In genomic region chr2:12048551-12048950, GRCh38 we compare ENCODE assay signal across 12 cellular contexts.
A peak's percentile ranks its signal among the peaks of the same experiment; 100 is the strongest.
DNase-seq lines count a peak whose midpoint lies in the region; ATAC-seq and TF ChIP-seq lines count a peak whose summit lies in the region.
"Had no signal": no experiment of that assay in that cellular context is flagged by ENCODE, and none has a peak within 500 bp of the region (broad histone marks: within the 10 kb centered on the region; RNA-seq: fewer than 3 reads in every experiment).

No MANE protein-coding gene starts in this region.

- peaks cover 45% of the 10 kb centered on the region for H3F3A ChIP-seq in DOHH2 (ENCODE audit: control insufficient read depth, insufficient read depth)

- peaks cover 5% of the 10 kb centered on the region for H3K27me3 Mint-ChIP-seq in T-helper 17 cell

- DNase-seq in H7, result peak; percentile 59
- no peak for DNase-seq in T-helper 17 cell
- DNase-seq in iPS-NIHi7 (ENCODE audit: extremely low spot score), result peak; percentile 76
- no peak for DNase-seq in mucosa of descending colon
- DNase-seq in sciatic nerve (ENCODE audit: low spot score), result no peak
- DNase-seq: activated CD4-positive, alpha-beta T cell treated with anti-CD3 and anti-CD28 coated beads, Interleukin-2, amount 10 ng/mL, durations not matched to agents 24 days and 14 days; activated naive CD4-positive, alpha-beta T cell treated with anti-CD3 and anti-CD28 coated beads, Interleukin-2, amount 10 ng/mL, durations not matched to agents 7 days and 5 days; NCI-H1694; stimulated activated naive CD4-positive, alpha-beta T cell treated with Interleukin-2 at 50 U/mL for 16 hours had no signal

- peak overlapping the region; percentile 64 for H3K4me3 ChIP-seq in DOHH2 (ENCODE audit: low read length)
- no peak overlapping the region for H3K4me3 ChIP-seq in H7 (ENCODE audit: insufficient read depth, low read depth, low read length)
- H3K4me3 ChIP-seq in mucosa of descending colon, result no peak overlapping the region

- no peaks in the 10 kb centered on the region for H4K20me1 ChIP-seq in DOHH2 (ENCODE audit: control insufficient read depth, insufficient read depth, low read depth, low read length)

- H3K27ac ChIP-seq in DOHH2 (ENCODE audit: low read depth, low read length), result peak overlapping the region; percentile 98

- no peaks in the 10 kb centered on the region for H3K79me2 ChIP-seq in DOHH2 (ENCODE audit: control insufficient read depth, low read length)

- H3K4me1 Mint-ChIP-seq in T-helper 17 cell, result peaks cover 23% of the 10 kb centered on the region

- H3K36me3 Mint-ChIP-seq in T-helper 17 cell (ENCODE audit: low read depth), result no peaks in the 10 kb centered on the region
- H3K36me3 Mint-ChIP-seq: activated naive CD4-positive, alpha-beta T cell treated with anti-CD3 and anti-CD28 coated beads, Interleukin-2, amount 10 ng/mL, durations not matched to agents 7 days and 5 days had no signal

- no peaks in the 10 kb centered on the region for H3K9me2 ChIP-seq in DOHH2 (replicated peaks; ENCODE audit: control insufficient read depth, low read length)

- no peak overlapping the region for H3K4me3 Mint-ChIP-seq in T-helper 17 cell
- H3K4me3 Mint-ChIP-seq: activated CD4-positive, alpha-beta T cell treated with anti-CD3 and anti-CD28 coated beads, Interleukin-2, amount 10 ng/mL, durations not matched to agents 24 days and 14 days; activated naive CD4-positive, alpha-beta T cell treated with anti-CD3 and anti-CD28 coated beads, Interleukin-2, amount 10 ng/mL, durations not matched to agents 7 days and 5 days had no signal

- H3K27me3 ChIP-seq in DOHH2 (ENCODE audit: control insufficient read depth, low read length) (no peaks in the 10 kb centered on the region), H7 (ENCODE audit: control insufficient read depth, insufficient read depth, low read length) (no peaks in the 10 kb centered on the region)

- peak overlapping the region; percentile 57 for H3K27ac Mint-ChIP-seq in T-helper 17 cell
- H3K27ac Mint-ChIP-seq: activated CD4-positive, alpha-beta T cell treated with anti-CD3 and anti-CD28 coated beads, Interleukin-2, amount 10 ng/mL, durations not matched to agents 24 days and 14 days; activated naive CD4-positive, alpha-beta T cell treated with anti-CD3 and anti-CD28 coated beads, Interleukin-2, amount 10 ng/mL, durations not matched to agents 7 days and 5 days had no signal

- peaks cover 10% of the 10 kb centered on the region for H3K36me3 ChIP-seq in DOHH2 (ENCODE audit: control insufficient read depth, low read length)
- no peaks in the 10 kb centered on the region for H3K36me3 ChIP-seq in H7 (replicated peaks; ENCODE audit: control insufficient read depth, insufficient read depth, low read length)
- no peaks in the 10 kb centered on the region for H3K36me3 ChIP-seq in mucosa of descending colon (ENCODE audit: low read depth)

- ATAC-seq in T-helper 17 cell (no peak), HG02642 (IDR thresholded peaks at IDR 0.05; ENCODE audit: poor library complexity, unreplicated experiment) (no peak), mucosa of descending colon (no peak), sciatic nerve (no peak)
- ATAC-seq: Right ventricle myocardium inferior had no signal

- TF ChIP-seq CTCF in DOHH2 (IDR thresholded peaks at IDR 0.05; ENCODE audit: low read depth, low read length, poor library complexity, severe bottlenecking) (peak; percentile 83), mucosa of descending colon (IDR thresholded peaks at IDR 0.05) (no peak)

- intact Hi-C loops in mucosa of descending colon (cut with DNase I, micrococcal nuclease) (no loop called here), sciatic nerve (cut with DNase I) (no loop called here)

- H3K4me1 ChIP-seq in DOHH2 (ENCODE audit: control insufficient read depth, low read length), result peaks cover 87% of the 10 kb centered on the region
- no peaks in the 10 kb centered on the region for H3K4me1 ChIP-seq in mucosa of descending colon (ENCODE audit: low read depth)

- H3K4me2 ChIP-seq in DOHH2 (ENCODE audit: low read length), result peak overlapping the region; percentile 92

- H3K9me3 ChIP-seq in DOHH2 (ENCODE audit: control insufficient read depth, insufficient read depth, low read length) (peaks cover 4% of the 10 kb centered on the region; the same call in 1 of the 2 replicates), T-helper 17 cell (ENCODE audit: control insufficient read depth, low read length, poor library complexity, severe bottlenecking) (no peaks in the 10 kb centered on the region), mucosa of descending colon (no peaks in the 10 kb centered on the region)

Comparison
In these comparisons a context has a peak if more than half of its experiments do, and no peak if none do; other contexts are left out.
1. DNase-seq: peak in H7 (single experiment) and iPS-NIHi7 (single experiment); none in T-helper 17 cell (0 of 3), mucosa of descending colon (0 of 3) and sciatic nerve (single experiment).